ENCODE assay signal across 20 cellular contexts in the genomic region with DNA sequence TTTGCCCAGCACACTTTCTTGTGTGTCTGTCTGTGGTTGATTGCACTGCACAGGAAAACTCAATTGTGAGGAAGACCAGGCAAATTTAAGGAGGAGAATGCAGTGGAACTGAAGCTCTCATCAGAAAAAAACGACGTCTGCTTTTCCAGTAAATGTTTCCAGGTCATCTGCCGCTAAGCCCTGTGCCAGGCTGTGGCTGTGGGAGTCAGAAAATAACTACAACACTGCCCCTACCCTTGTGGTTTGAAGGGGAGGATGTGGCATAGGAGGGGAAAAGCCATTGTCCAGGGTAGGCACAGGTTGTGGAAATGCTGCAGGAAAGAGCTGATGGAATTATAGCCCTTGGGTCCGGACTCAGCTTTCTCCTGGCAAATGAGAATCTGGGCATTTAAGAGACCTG.
DNase-seq lines count a peak whose midpoint lies in the region; ATAC-seq, FAIRE-seq and TF ChIP-seq lines count a peak whose summit lies in the region.
"Had no signal": no experiment of that assay in that cellular context is flagged by ENCODE, and none has a peak within 500 bp of the region (broad histone marks: within the 10 kb centered on the region; RNA-seq: fewer than 3 reads in every experiment).

No MANE protein-coding gene starts in this region.

- H4K20me1 ChIP-seq in PC-3 (ENCODE audit: low read length) (no peaks in the 10 kb centered on the region), H1 (replicated peaks in 1 of 2; ENCODE audit: control insufficient read depth in 1 of 2, insufficient read depth in 2 of 2, low read length in 2 of 2) (no peaks in the 10 kb centered on the region)

- CTCF ChIA-PET in PC-3 (lab: Charles Lee), result no interaction called here
- CTCF ChIA-PET in H1 (lab: Charles Lee; ENCODE audit: partially characterized antibody), result interaction anchor here (1.3 kb wide), 1 partner anchor 62 kb away, joined by 4 read pairs; no protein-coding TSS in a partner anchor

- H4K91ac ChIP-seq in H1 (replicated peaks; ENCODE audit: insufficient read length, low read length) (no peak overlapping the region), neuronal stem cell (ENCODE audit: low read depth, low read length, poor library complexity) (no peak overlapping the region)

- H3K56ac ChIP-seq in H1 (replicated peaks; ENCODE audit: insufficient read length, low read depth, low read length), result no peak overlapping the region

- no peak overlapping the region; the same call in 1 of the 2 replicates for H3K18ac ChIP-seq in H1 (ENCODE audit: extremely low read depth, low read length)
- peak overlapping the region; percentile 51 for H3K18ac ChIP-seq in neuronal stem cell (ENCODE audit: low read length)

- H4K8ac ChIP-seq in H1 (ENCODE audit: extremely low read depth, insufficient read depth, low read length), result no peak overlapping the region
- no peak overlapping the region for H4K8ac ChIP-seq in neuronal stem cell (ENCODE audit: low read depth, low read length)

- ATAC-seq in PC-3 (no peak), HG03095 (IDR thresholded peaks at IDR 0.05; ENCODE audit: unreplicated experiment) (no peak), HG02885 (IDR thresholded peaks at IDR 0.05; ENCODE audit: poor library complexity, unreplicated experiment) (no peak)

- BruUV-seq in PC-3 (replicated peaks; lab: Mats Ljungman, UMichigan), result no TSS peak

- H3K9me3 ChIP-seq in PC-3 (ENCODE audit: low read length) (no peaks in the 10 kb centered on the region), H1 (ENCODE audit: insufficient read depth in 2 of 2, low read depth in 1 of 2, low read length in 1 of 2) (no peaks in the 10 kb centered on the region), neuronal stem cell (replicated peaks in 1 of 2; ENCODE audit: control insufficient read depth in 2 of 2, insufficient read depth in 1 of 2, low read depth in 1 of 2, low read length in 2 of 2) (no peaks in the 10 kb centered on the region), tibial nerve (no peaks in the 10 kb centered on the region)
- H3K9me3 ChIP-seq: BE2C had no signal

- H2AFZ ChIP-seq in PC-3 (ENCODE audit: low read length) (peak overlapping the region; percentile 52), H1 (ENCODE audit: low read length) (peak overlapping the region; percentile 18; the same call in 1 of the 2 replicates), neuronal stem cell (ENCODE audit: low read length) (no peak overlapping the region)

- no peaks in the 10 kb centered on the region for H3K27me3 ChIP-seq in PC-3 (ENCODE audit: low read length)
- no peaks in the 10 kb centered on the region for H3K27me3 ChIP-seq in H1 (replicated peaks in 1 of 4; ENCODE audit: control insufficient read depth in 3 of 4, extremely low read depth in 1 of 4, insufficient read depth in 3 of 4, low read length in 3 of 4)
- no peaks in the 10 kb centered on the region for H3K27me3 ChIP-seq in neuronal stem cell (ENCODE audit: control insufficient read depth in 3 of 3, insufficient read depth in 3 of 3, low read depth in 1 of 3, low read length in 3 of 3)
- H3K27me3 ChIP-seq in tibial nerve, result no peaks in the 10 kb centered on the region
- H3K27me3 ChIP-seq: BE2C had no signal

- no peaks in the 10 kb centered on the region for H3F3A ChIP-seq in PC-3 (ENCODE audit: low read length, unreplicated experiment)

- POLR2A ChIA-PET in PC-3 (lab: Charles Lee; ENCODE audit: unreplicated experiment), result no interaction called here
- POLR2A ChIA-PET in H1 (lab: Charles Lee; ENCODE audit: partially characterized antibody), result no interaction called here

- no peak overlapping the region for H3K14ac ChIP-seq in H1 (ENCODE audit: insufficient read length)
- no peak overlapping the region for H3K14ac ChIP-seq in neuronal stem cell (ENCODE audit: low read length)

- H3K27ac ChIP-seq in PC-3 (ENCODE audit: low read length), result peak overlapping the region; percentile 67
- no peak overlapping the region for H3K27ac ChIP-seq in H1 (ENCODE audit: low read depth, low read length)
- H3K27ac ChIP-seq in neuronal stem cell (replicated peaks; ENCODE audit: low read length), result no peak overlapping the region
- H3K27ac ChIP-seq in tibial nerve, result no peak overlapping the region
- H3K27ac ChIP-seq: C4-2B had no signal

- 92% methylated on average over 4 of the region's 4 CpGs; no CpG with 5 or more reads in 1 of the 2 experiments for WGBS in H1 (ENCODE audit: extremely low coverage in 1 of 2, insufficient coverage in 1 of 2, insufficient read length in 1 of 2, insufficient replicate concordance in 2 of 2, low coverage in 1 of 2, low lambda C conversion rate in 2 of 2, missing lambda C conversion rate in 1 of 2), 2 experiments
- WGBS in neuronal stem cell (ENCODE audit: extremely low coverage in 2 of 2, insufficient read length in 2 of 2, insufficient replicate concordance in 1 of 2), 2 donors, result no CpG with 5 or more reads among the region's 4 CpGs
- WGBS in tibial nerve, 2 donors, result 49 to 70% methylated on average over 4 of the region's 4 CpGs

- no peaks in the 10 kb centered on the region for H3K23me2 ChIP-seq in H1 (ENCODE audit: low read depth, low read length)

- H2AK5ac ChIP-seq in H1 (ENCODE audit: low read depth, low read length) (no peak overlapping the region), neuronal stem cell (ENCODE audit: low read depth, low read length) (no peak overlapping the region)

- DNase-seq in PC-3, result peak; percentile 46
- no peak for DNase-seq in H1 (ENCODE audit: low read depth in 1 of 2, low spot score in 2 of 2)
- no peak for DNase-seq in neuronal stem cell (ENCODE audit: low spot score)
- no peak for DNase-seq in C1 segment of cervical spinal cord (lab: John Stamatoyannopoulos, UW)
- DNase-seq in tibial nerve (ENCODE audit: low spot score in 2 of 2), result no peak
- DNase-seq: ACHN; BE2C; CD4-positive, alpha-beta memory T cell; DMS153; DMS79; GDM1; GOT3; H9; KG1 had no signal

- no peaks in the 10 kb centered on the region for H3K9me2 ChIP-seq in PC-3 (replicated peaks; ENCODE audit: low read length)

- no peak overlapping the region for H2BK5ac ChIP-seq in H1 (ENCODE audit: low read depth, low read length)
- H2BK5ac ChIP-seq in neuronal stem cell (ENCODE audit: low read length), result no peak overlapping the region

- H3K4me1 ChIP-seq in PC-3 (ENCODE audit: insufficient read depth, low read length), result peaks cover 32% of the 10 kb centered on the region
- H3K4me1 ChIP-seq in H1 (replicated peaks in 1 of 4; ENCODE audit: control insufficient read depth in 3 of 4, insufficient read depth in 4 of 4, low read length in 3 of 4), result no peaks in the 10 kb centered on the region
- H3K4me1 ChIP-seq in neuronal stem cell (ENCODE audit: control insufficient read depth in 2 of 2, insufficient read depth in 1 of 2, low read depth in 1 of 2, low read length in 2 of 2), result peaks cover 0 to 4% of the 10 kb centered on the region in 2 donors
- H3K4me1 ChIP-seq in tibial nerve, result no peaks in the 10 kb centered on the region
- H3K4me1 ChIP-seq: BE2C had no signal

- no peak for TF ChIP-seq RAD21 in H1 (IDR thresholded peaks at IDR 0.05 in 1 of 2, conservative IDR thresholded peaks at IDR 0.05 in 1 of 2; ENCODE audit: low read depth in 2 of 2, low read length in 2 of 2)

- H3K9ac ChIP-seq in PC-3 (ENCODE audit: low read length), result peak overlapping the region; percentile 15; the same call in 1 of the 2 replicates
- H3K9ac ChIP-seq in H1 (replicated peaks in 1 of 4; ENCODE audit: extremely low read depth in 1 of 4, low read depth in 3 of 4, low read length in 3 of 4), result no peak overlapping the region
- no peak overlapping the region for H3K9ac ChIP-seq in neuronal stem cell (ENCODE audit: low read depth, low read length, poor library complexity)

- H3K23ac ChIP-seq in H1 (ENCODE audit: insufficient read length), result no peak overlapping the region
- H3K23ac ChIP-seq in neuronal stem cell (ENCODE audit: low read depth, low read length, poor library complexity), result no peak overlapping the region

- H2BK120ac ChIP-seq in H1 (replicated peaks; ENCODE audit: low read depth, low read length), result no peak overlapping the region
- no peak overlapping the region for H2BK120ac ChIP-seq in neuronal stem cell (ENCODE audit: low read depth, low read length)

- H4K5ac ChIP-seq in H1 (ENCODE audit: insufficient read length, low read depth, low read length), result no peak overlapping the region

- H3K4me3 ChIP-seq in PC-3 (ENCODE audit: low read length) (peak overlapping the region; percentile 44; the same call in 1 of the 2 replicates), H1 (ENCODE audit: extremely low read depth in 1 of 4, insufficient read depth in 2 of 4, low read depth in 3 of 4, low read length in 4 of 4) (no peak overlapping the region), neuronal stem cell (ENCODE audit: low read length in 2 of 2) (no peak overlapping the region), tibial nerve (no peak overlapping the region)

- H3K4me2 ChIP-seq in PC-3 (ENCODE audit: low read length), result peak overlapping the region; percentile 70
- H3K4me2 ChIP-seq in H1 (ENCODE audit: insufficient read depth in 1 of 2, low read depth in 2 of 2, low read length in 2 of 2), result no peak overlapping the region
- H3K4me2 ChIP-seq in neuronal stem cell (ENCODE audit: insufficient read depth, low read length, poor library complexity, severe bottlenecking), result no peak overlapping the region

- TF ChIP-seq EP300 in H1 (IDR thresholded peaks at IDR 0.05; ENCODE audit: borderline replicate concordance in 1 of 2, low read depth in 2 of 2, low read length in 2 of 2) (no peak), tibial nerve (IDR thresholded peaks at IDR 0.05) (no peak)

- H3K79me1 ChIP-seq in H1 (ENCODE audit: low read depth, low read length) (no peaks in the 10 kb centered on the region), neuronal stem cell (ENCODE audit: low read depth, low read length) (no peaks in the 10 kb centered on the region)

- no peak overlapping the region for H2BK12ac ChIP-seq in H1 (ENCODE audit: low read depth, low read length)
- no peak overlapping the region for H2BK12ac ChIP-seq in neuronal stem cell (ENCODE audit: low read length)

- H3K4ac ChIP-seq in H1 (replicated peaks; ENCODE audit: insufficient read length, low read depth, low read length), result no peak overlapping the region
- no peak overlapping the region for H3K4ac ChIP-seq in neuronal stem cell (ENCODE audit: low read length)

- TF ChIP-seq POLR2A in H1 (IDR thresholded peaks at IDR 0.05; ENCODE audit: control extremely low read depth in 1 of 2, low read depth in 2 of 2, low read length in 2 of 2) (no peak), tibial nerve (IDR thresholded peaks at IDR 0.05) (no peak)

- H2BK15ac ChIP-seq in H1 (ENCODE audit: low read length), result no peak overlapping the region
- no peak overlapping the region for H2BK15ac ChIP-seq in neuronal stem cell (ENCODE audit: low read length)

- TF ChIP-seq CTCF in PC-3 (conservative IDR thresholded peaks at IDR 0.05; ENCODE audit: low read depth, low read length) (no peak), H1 (IDR thresholded peaks at IDR 0.05; ENCODE audit: control extremely low read depth in 1 of 3, insufficient read depth in 1 of 3, low read depth in 1 of 3, low read length in 3 of 3) (no peak), tibial nerve (IDR thresholded peaks at IDR 0.05) (no peak)

- H3K36me3 ChIP-seq in PC-3 (ENCODE audit: low read depth, low read length) (no peaks in the 10 kb centered on the region), H1 (ENCODE audit: control insufficient read depth in 2 of 4, insufficient read depth in 4 of 4, low read length in 3 of 4) (no peaks in the 10 kb centered on the region), neuronal stem cell (replicated peaks in 1 of 2; ENCODE audit: control insufficient read depth in 2 of 2, insufficient read depth in 2 of 2, low read length in 2 of 2) (no peaks in the 10 kb centered on the region), tibial nerve (no peaks in the 10 kb centered on the region)
- H3K36me3 ChIP-seq: BE2C had no signal

- H2BK20ac ChIP-seq in H1 (ENCODE audit: low read length), result no peak overlapping the region

- no peaks in the 10 kb centered on the region for H3K79me2 ChIP-seq in PC-3 (ENCODE audit: low read length)
- H3K79me2 ChIP-seq in H1 (ENCODE audit: control insufficient read depth in 1 of 2, insufficient read depth in 2 of 2, low read length in 2 of 2), result no peaks in the 10 kb centered on the region

- intact Hi-C loops in PC-3 (cut with micrococcal nuclease), result no loop called here

- no peak for FAIRE-seq in H1 (lab: Jason Lieb, UNC)
- FAIRE-seq: A204.1, GM12892, GM18507 had no signal
